ENCODE assay signal across 8 cellular contexts in genomic region chrX:39907964-39908616, GRCh38.
DNase-seq lines count a peak whose midpoint lies in the region; ATAC-seq and TF ChIP-seq lines count a peak whose summit lies in the region.

No MANE protein-coding gene starts in this region.

- H2AFZ ChIP-seq in ACC112 (ENCODE audit: low read length, unreplicated experiment) (no peak overlapping the region), OCI-LY7 (ENCODE audit: low read length) (no peak overlapping the region)

- H3K4me1 Mint-ChIP-seq in chondrocyte (ENCODE audit: low read depth): peaks cover 57% of the 10 kb centered on the region

- intact Hi-C loops in OCI-LY7 (cut with micrococcal nuclease; ENCODE audit: unreplicated experiment): no loop called here

- H3K9me3 ChIP-seq in OCI-LY7 (ENCODE audit: low read length): no peaks in the 10 kb centered on the region

- H3K27me3 ChIP-seq in ACC112 (ENCODE audit: insufficient read depth, low read length): no peaks in the 10 kb centered on the region

- H3K79me2 ChIP-seq in ACC112 (ENCODE audit: control insufficient read depth, insufficient read depth, low read length, unreplicated experiment) (no peaks in the 10 kb centered on the region), OCI-LY7 (ENCODE audit: insufficient read depth, low read depth, low read length) (no peaks in the 10 kb centered on the region)

- H3K4me3 ChIP-seq in ACC112 (ENCODE audit: low read depth, low read length) (no peak overlapping the region), OCI-LY7 (ENCODE audit: low read depth, low read length, poor library complexity, severe bottlenecking) (no peak overlapping the region)

- peak overlapping the region; percentile 79 for H3K27ac ChIP-seq in ACC112 (ENCODE audit: low read depth, low read length)
- no peak overlapping the region for H3K27ac ChIP-seq in OCI-LY7 (ENCODE audit: low read depth, low read length, poor library complexity, severe bottlenecking)

- no peaks in the 10 kb centered on the region for H3K36me3 ChIP-seq in ACC112 (ENCODE audit: insufficient read depth, low read length)
- H3K36me3 ChIP-seq in OCI-LY7 (ENCODE audit: insufficient read depth, low read length): no peaks in the 10 kb centered on the region

- H3K9me3 Mint-ChIP-seq in chondrocyte (ENCODE audit: low read depth): peaks cover 2% of the 10 kb centered on the region

- CTCF ChIA-PET in OCI-LY7 (lab: Charles Lee; ENCODE audit: unreplicated experiment): no interaction called here

- POLR2A ChIA-PET in OCI-LY7 (lab: Charles Lee): interaction anchor here (0.7 kb wide), 1 partner anchor 556 kb away, joined by 5 read pairs; no protein-coding TSS in a partner anchor

- no peaks in the 10 kb centered on the region for H3K27me3 Mint-ChIP-seq in chondrocyte (ENCODE audit: low read depth)

- H3K9me2 ChIP-seq in OCI-LY7 (ENCODE audit: insufficient read depth, low read length): no peaks in the 10 kb centered on the region

- H4K20me1 ChIP-seq in OCI-LY7 (ENCODE audit: insufficient read depth, low read length): no peaks in the 10 kb centered on the region

- H3K27ac Mint-ChIP-seq in chondrocyte (ENCODE audit: unreplicated experiment): peak overlapping the region; percentile 93

- no peak for ATAC-seq in HG02885 (IDR thresholded peaks at IDR 0.05; ENCODE audit: poor library complexity, unreplicated experiment)

- peak; percentile 87 for DNase-seq in HS-5 (ENCODE audit: low read depth)
- peak; percentile 94 for DNase-seq in chondrocyte (ENCODE audit: low spot score)
- peak; percentile 28 for DNase-seq in medulla oblongata (ENCODE audit: extremely low spot score)
- DNase-seq in OCI-LY7 (ENCODE audit: low spot score): no peak
- no peak for DNase-seq in NCI-H146 treated with DMSO at 0.1 percent for 48 hours (lab: John Stamatoyannopoulos, UW; ENCODE audit: unreplicated experiment)
- DNase-seq in stimulated activated naive CD4-positive, alpha-beta T cell treated with Interleukin-2 at 50 U/mL for 16 hours (lab: John Stamatoyannopoulos, UW): no peak

- BruUV-seq in OCI-LY7 (replicated peaks; lab: Mats Ljungman, UMichigan): no TSS peak

- H3K4me1 ChIP-seq in ACC112 (ENCODE audit: control insufficient read depth, insufficient read depth, low read length, unreplicated experiment) (peaks cover 50% of the 10 kb centered on the region), OCI-LY7 (ENCODE audit: insufficient read depth, low read length, poor library complexity, severe bottlenecking) (no peaks in the 10 kb centered on the region)

- no peaks in the 10 kb centered on the region for H3K36me3 Mint-ChIP-seq in chondrocyte (ENCODE audit: low read depth)

- no peak overlapping the region for H3K4me2 ChIP-seq in OCI-LY7 (ENCODE audit: low read length)

- peak overlapping the region; percentile 54 for H3K4me3 Mint-ChIP-seq in chondrocyte (ENCODE audit: unreplicated experiment)

- no peak for TF ChIP-seq CTCF in chondrocyte (IDR thresholded peaks at IDR 0.05)
- TF ChIP-seq CTCF in OCI-LY7 (conservative IDR thresholded peaks at IDR 0.05; ENCODE audit: low read length): no peak

Comparison
In these comparisons a context has a peak if more than half of its experiments do, and no peak if none do; other contexts are left out.
1. DNase-seq: peak in HS-5 (single experiment), chondrocyte (single experiment) and medulla oblongata (single experiment); none in OCI-LY7 (single experiment), NCI-H146 treated with DMSO at 0.1 percent for 48 hours (single experiment) and stimulated activated naive CD4-positive, alpha-beta T cell treated with Interleukin-2 at 50 U/mL for 16 hours (single experiment).